17 cellular contexts compared by ENCODE assay signal in genomic region chr3:116809218-116809617, GRCh38.
"Had no signal": no experiment of that assay in that cellular context is flagged by ENCODE, and none has a peak within 500 bp of the region (broad histone marks: within the 10 kb centered on the region; RNA-seq: fewer than 3 reads in every experiment).

No MANE protein-coding gene starts in this region.

- FAIRE-seq: urothelium cell line had no signal

- H3K9me3 ChIP-seq: body of pancreas had no signal

- H2AFZ ChIP-seq: hepatocyte had no signal

- H3K4me2 ChIP-seq: hepatocyte had no signal

- H3K4me3 ChIP-seq: body of pancreas, dorsolateral prefrontal cortex, hepatocyte, lung, tibial artery had no signal

- H3K79me2 ChIP-seq: hepatocyte had no signal

- DNase-seq: activated CD4-positive, alpha-beta T cell treated with anti-CD3 and anti-CD28 coated beads, Interleukin-2, amount 10 ng/mL, durations not matched to agents 7 days and 5 days; activated CD8-positive, alpha-beta memory T cell treated with anti-CD3 and anti-CD28 coated beads, Interleukin-2, amount 50 U/mL, for 4 hours; activated naive CD4-positive, alpha-beta T cell treated with anti-CD3 and anti-CD28 coated beads for 36 hours; activated T-cell treated with anti-CD3 and anti-CD28 coated beads, Interleukin-2, amount 50 U/mL, for 4 hours; body of pancreas; left cardiac atrium; nephron progenitor cell; nucleus accumbens; posterior cingulate gyrus; stimulated activated naive CD4-positive, alpha-beta T cell treated with Interleukin-2 at 50 U/mL for 16 hours; T1000; tibial artery had no signal

- H3K27me3 ChIP-seq: body of pancreas, dorsolateral prefrontal cortex, hepatocyte, tibial artery had no signal

- H3K36me3 ChIP-seq: tibial artery had no signal

- H3K27ac ChIP-seq: body of pancreas, dorsolateral prefrontal cortex, hepatocyte, tibial artery had no signal

- H3K4me1 ChIP-seq: body of pancreas, tibial artery had no signal

- ATAC-seq: activated CD4-positive, CD25-positive, alpha-beta regulatory T cell treated with anti-CD3 and anti-CD28 coated beads, Interleukin-2, amount 50 U/mL, for 24 hours; activated T-cell treated with anti-CD3 and anti-CD28 coated beads, Interleukin-2, amount 50 U/mL, for 4 hours; body of pancreas; left cardiac atrium had no signal
